9 cellular contexts compared by ENCODE assay signal in genomic region chr20:31606928-31607639, GRCh38. TPM values are rescaled to one million over a fixed set of nuclear protein-coding genes. Genes with fewer than 3 reads are reported as not detected.
DNase-seq lines count a peak whose midpoint lies in the region; ATAC-seq and TF ChIP-seq lines count a peak whose summit lies in the region.
"Had no signal": no experiment of that assay in that cellular context is flagged by ENCODE, and none has a peak within 500 bp of the region (broad histone marks: within the 10 kb centered on the region; RNA-seq: fewer than 3 reads in every experiment).

No MANE protein-coding gene starts in this region.

- peaks cover 0 to 14% (median 0%) of the 10 kb centered on the region in 9 donors for H3K27me3 ChIP-seq in heart left ventricle

- no peaks in the 10 kb centered on the region for H3K9me3 ChIP-seq in heart left ventricle

- H3K4me1 Mint-ChIP-seq in neural crest cell = peaks cover 52% of the 10 kb centered on the region
- H3K4me1 Mint-ChIP-seq in activated CD8-positive, alpha-beta memory T cell treated with anti-CD3 and anti-CD28 coated beads, Interleukin-2, amount 10 ng/mL, durations not matched to agents 7 days and 5 days = peaks cover 32% of the 10 kb centered on the region

- peak overlapping the region; percentile 83 to 96 (median 92) for H3K27ac ChIP-seq in heart left ventricle

- H3K27ac Mint-ChIP-seq in neural crest cell (ENCODE audit: unreplicated experiment) = no peak overlapping the region
- no peak overlapping the region for H3K27ac Mint-ChIP-seq in activated CD8-positive, alpha-beta memory T cell treated with anti-CD3 and anti-CD28 coated beads, Interleukin-2, amount 10 ng/mL, durations not matched to agents 7 days and 5 days
- H3K27ac Mint-ChIP-seq: activated naive CD4-positive, alpha-beta T cell treated with anti-CD3 and anti-CD28 coated beads, Interleukin-2, amount 50 U/mL, for 24 hours had no signal

- peaks cover 0 to 13% (median 0%) of the 10 kb centered on the region in 9 donors for H3K36me3 ChIP-seq in heart left ventricle

- H3K4me3 ChIP-seq in heart left ventricle = peak overlapping the region; percentile 58 to 91 (median 74)
- H3K4me3 ChIP-seq in epithelial cell of esophagus (ENCODE audit: low read length) = peak overlapping the region; percentile 82

- TF ChIP-seq CTCF in heart left ventricle (IDR thresholded peaks at IDR 0.05) (no peak), epithelial cell of esophagus (IDR thresholded peaks at IDR 0.05; ENCODE audit: insufficient read depth, low read depth, low read length, missing control alignments) (no peak), neural crest cell (conservative IDR thresholded peaks at IDR 0.05) (no peak)

- intact Hi-C loops in heart left ventricle (cut with DNase I) = no loop called here
- intact Hi-C loops in Right ventricle myocardium inferior (cut with DNase I) = no loop called here

- peak in 2 of 5 donors; percentile 43 to 67 for DNase-seq in heart left ventricle
- DNase-seq in Right ventricle myocardium inferior (ENCODE audit: missing footprints) = no peak
- DNase-seq in epithelial cell of esophagus (ENCODE audit: low read depth) = peak; percentile 63
- no peak for DNase-seq in neural crest cell (ENCODE audit: low read depth, low spot score)
- DNase-seq in activated CD8-positive, alpha-beta memory T cell treated with anti-CD3 and anti-CD28 coated beads, Interleukin-2, amount 10 ng/mL, durations not matched to agents 7 days and 5 days = no peak
- no peak for DNase-seq in GOT3 (lab: John Stamatoyannopoulos, UW)

- no peaks in the 10 kb centered on the region for H3K36me3 Mint-ChIP-seq in neural crest cell (ENCODE audit: low read depth)
- no peaks in the 10 kb centered on the region for H3K36me3 Mint-ChIP-seq in activated CD8-positive, alpha-beta memory T cell treated with anti-CD3 and anti-CD28 coated beads, Interleukin-2, amount 10 ng/mL, durations not matched to agents 7 days and 5 days
- H3K36me3 Mint-ChIP-seq: activated naive CD4-positive, alpha-beta T cell treated with anti-CD3 and anti-CD28 coated beads, Interleukin-2, amount 50 U/mL, for 24 hours had no signal

- H3K4me3 Mint-ChIP-seq in neural crest cell = peak overlapping the region; percentile 92
- H3K4me3 Mint-ChIP-seq in activated CD8-positive, alpha-beta memory T cell treated with anti-CD3 and anti-CD28 coated beads, Interleukin-2, amount 10 ng/mL, durations not matched to agents 7 days and 5 days = no peak overlapping the region

- H3K9me3 Mint-ChIP-seq in neural crest cell = no peaks in the 10 kb centered on the region
- no peaks in the 10 kb centered on the region for H3K9me3 Mint-ChIP-seq in activated CD8-positive, alpha-beta memory T cell treated with anti-CD3 and anti-CD28 coated beads, Interleukin-2, amount 10 ng/mL, durations not matched to agents 7 days and 5 days (ENCODE audit: low read depth)
- H3K9me3 Mint-ChIP-seq: activated naive CD4-positive, alpha-beta T cell treated with anti-CD3 and anti-CD28 coated beads, Interleukin-2, amount 50 U/mL, for 24 hours had no signal

- no peak for TF ChIP-seq POLR2A in heart left ventricle (IDR thresholded peaks at IDR 0.05)

- peaks cover 67% of the 10 kb centered on the region for H3K27me3 Mint-ChIP-seq in neural crest cell (ENCODE audit: low read depth)
- peaks cover 76% of the 10 kb centered on the region for H3K27me3 Mint-ChIP-seq in activated CD8-positive, alpha-beta memory T cell treated with anti-CD3 and anti-CD28 coated beads, Interleukin-2, amount 10 ng/mL, durations not matched to agents 7 days and 5 days

- 49 to 55% (median 51%) methylated on average over 7 of the region's 7 CpGs for WGBS in heart left ventricle, 4 donors

- ATAC-seq in heart left ventricle (peak in 1 of 4 donors; percentile 9), Right ventricle myocardium inferior (no peak), GM21447 (IDR thresholded peaks at IDR 0.05; ENCODE audit: unreplicated experiment) (no peak)
- ATAC-seq in activated CD8-positive, alpha-beta memory T cell treated with anti-CD3 and anti-CD28 coated beads, Interleukin-2, amount 10 ng/mL, durations not matched to agents 7 days and 5 days = no peak

- H3K4me1 ChIP-seq in heart left ventricle = peaks cover 0 to 72% (median 28%) of the 10 kb centered on the region in 12 donors

- CTCF ChIA-PET in activated CD8-positive, alpha-beta memory T cell treated with anti-CD3 and anti-CD28 coated beads, Interleukin-2, amount 10 ng/mL, durations not matched to agents 7 days and 5 days (lab: Charles Lee) = interaction anchor here (1.5 to 22.6 kb wide), 4 partner anchors 9 to 117 kb away, joined by 3 to 1101 read pairs (median 5); no protein-coding TSS in a partner anchor

TF ChIP-seq in PFSK-1, 5 proteins besides CTCF, POLR2A, EP300 and RAD21:
- TF ChIP-seq SIN3A (IDR thresholded peaks at IDR 0.05; ENCODE audit: borderline replicate concordance, insufficient read depth, low read length) = peak; percentile 99
- TF ChIP-seq POLR2AphosphoS5 (IDR thresholded peaks at IDR 0.05; ENCODE audit: low read depth, low read length) = peak; percentile 93
- TF ChIP-seq REST (IDR thresholded peaks at IDR 0.05; ENCODE audit: insufficient read depth in 1 of 2, low read depth in 2 of 2, low read length in 2 of 2) = no peak

RNA-seq across cellular contexts. Expression of gene ID1, which starts 2.0 kb away (rescaled TPM):
- total RNA-seq in heart left ventricle (100 to 1,000 TPM in 6 of 9 donors, 10 to 100 TPM in 3; 72.4 to 619 (median 112) TPM), Right ventricle myocardium inferior (98.9 TPM), neural crest cell (4.3 and 5.8 TPM in 2 replicates)
- polyA plus RNA-seq in heart left ventricle = 100 to 1,000 TPM; 140 to 327 TPM
- polyA plus RNA-seq in PFSK-1 (2012; ENCODE audit: insufficient read length, low read depth) = 176 TPM
- not detected for total RNA-seq in activated CD8-positive, alpha-beta memory T cell treated with anti-CD3 and anti-CD28 coated beads, Interleukin-2, amount 10 ng/mL, durations not matched to agents 7 days and 5 days

RNA-seq across cellular contexts. Expression of gene COX4I2, which starts 30.6 kb away (rescaled TPM):
- total RNA-seq in heart left ventricle (10 to 100 TPM in 5 of 9 donors, 1 to 10 TPM in 4; 5.7 to 29.4 (median 10.6) TPM), Right ventricle myocardium inferior (7.1 TPM), neural crest cell (not detected in 2 replicates)
- polyA plus RNA-seq in heart left ventricle = 10 to 100 TPM; 13.6 to 42.8 TPM
- not detected for polyA plus RNA-seq in PFSK-1 (2012; ENCODE audit: insufficient read length, low read depth)
- total RNA-seq in activated CD8-positive, alpha-beta memory T cell treated with anti-CD3 and anti-CD28 coated beads, Interleukin-2, amount 10 ng/mL, durations not matched to agents 7 days and 5 days = not detected

Comparison
In these comparisons a context has a peak if more than half of its experiments do, and no peak if none do; other contexts are left out.
1. RNA of gene ID1, which starts 2.0 kb away (total RNA-seq): 72.4 to 619 TPM in heart left ventricle and 98.9 TPM in Right ventricle myocardium inferior (single experiment); 4.3 to 5.8 TPM in neural crest cell and not detected in activated CD8-positive, alpha-beta memory T cell treated with anti-CD3 and anti-CD28 coated beads, Interleukin-2, amount 10 ng/mL, durations not matched to agents 7 days and 5 days; every median in the first group is over 10 times any median in the second.